ENCODE assay signal across 1 cellular context in genomic region chr18:57497372-57498294, GRCh38.
TF ChIP-seq lines count a peak whose summit lies in the region.

No MANE protein-coding gene starts in this region.

TF ChIP-seq in GM23338, 12 proteins besides CTCF, POLR2A, EP300 and RAD21 (continued from another document):
- TF ChIP-seq REST (IDR thresholded peaks at IDR 0.05; ENCODE audit: unreplicated experiment) = no peak
- no peak for TF ChIP-seq ZNF114 (CRISPR knock-in tag; IDR thresholded peaks at IDR 0.05)
- TF ChIP-seq EZH2phosphoT487 (IDR thresholded peaks at IDR 0.05; ENCODE audit: unreplicated experiment) = no peak
- TF ChIP-seq EZH2 (IDR thresholded peaks at IDR 0.05; ENCODE audit: low read depth, unreplicated experiment) = no peak
- TF ChIP-seq STAT1 (IDR thresholded peaks at IDR 0.05; ENCODE audit: unreplicated experiment) = no peak
- TF ChIP-seq ETS1 (IDR thresholded peaks at IDR 0.05) = no peak
- no peak for TF ChIP-seq NANOG (IDR thresholded peaks at IDR 0.05; ENCODE audit: borderline replicate concordance)
